ENCODE assay signal across 28 cellular contexts in genomic region chr5:77310494-77311216, GRCh38.
"Had no signal": no experiment of that assay in that cellular context is flagged by ENCODE, and none has a peak within 500 bp of the region (broad histone marks: within the 10 kb centered on the region; RNA-seq: fewer than 3 reads in every experiment).

No MANE protein-coding gene starts in this region.

- H3K4me3 ChIP-seq: adrenal gland, Peyer's patch, SJSA1 had no signal

- ATAC-seq: activated CD4-positive, CD25-positive, alpha-beta regulatory T cell treated with anti-CD3 and anti-CD28 coated beads, Interleukin-2, amount 50 U/mL, for 24 hours; activated T-cell treated with anti-CD3 and anti-CD28 coated beads, Interleukin-2, amount 50 U/mL, for 72 hours; activated T-helper 17 cell treated with anti-CD3 and anti-CD28 coated beads, Interleukin-2, amount 50 U/mL, for 72 hours; PC-3; WTC11 had no signal

- H3K9me3 ChIP-seq: adrenal gland, Peyer's patch, SJSA1, SK-N-SH had no signal

- H3K27me3 ChIP-seq: adrenal gland, brain microvascular endothelial cell, Peyer's patch, SJSA1 had no signal

- DNase-seq: activated CD4-positive, alpha-beta memory T cell treated with anti-CD3 and anti-CD28 coated beads, Interleukin-2, amount 10 ng/mL, durations not matched to agents 7 days and 5 days; activated CD4-positive, alpha-beta T cell treated with anti-CD3 and anti-CD28 coated beads for 4 hours; activated effector memory CD4-positive, alpha-beta T cell treated with anti-CD3 and anti-CD28 coated beads, Interleukin-2, amount 50 U/mL, for 16 hours; activated naive CD4-positive, alpha-beta T cell; activated naive CD4-positive, alpha-beta T cell treated with anti-CD3 and anti-CD28 coated beads, Interleukin-2, amount 50 U/mL, for 16 hours; activated T-cell treated with anti-CD3 and anti-CD28 coated beads, Interleukin-2, amount 50 U/mL, for 1 hour; activated T-cell treated with anti-CD3 and anti-CD28 coated beads, Interleukin-2, amount 50 U/mL, for 72 hours; adrenal gland; brain microvascular endothelial cell; Karpas-422; KBM-7; NCI-H1105; NCI-H1417 treated with DMSO at 0.1 percent for 48 hours; NCI-H1930; NCI-H2081 treated with DMSO at 0.1 percent for 48 hours; NCI-H226; NCI-H524 treated with DMSO at 0.1 percent for 48 hours; NCI-H748 treated with DMSO at 0.1 percent for 48 hours; NK-92 treated with Interleukin-12 subunit alpha and Interleukin-12 subunit beta, amount 100 ng/mL, for 24 hours; PC-3; Peyer's patch; RPMI8226; SHP77 treated with DMSO at 0.1 percent for 48 hours; SK-N-SH had no signal

- H3K4me1 ChIP-seq: adrenal gland, Peyer's patch, SJSA1 had no signal

- H3K36me3 ChIP-seq: adrenal gland, brain microvascular endothelial cell, Peyer's patch, SJSA1 had no signal

- H3K27ac ChIP-seq: adrenal gland, brain microvascular endothelial cell, Peyer's patch, SJSA1 had no signal
